Comparison of ENCODE assay signal across 23 cellular contexts in the genomic region with DNA sequence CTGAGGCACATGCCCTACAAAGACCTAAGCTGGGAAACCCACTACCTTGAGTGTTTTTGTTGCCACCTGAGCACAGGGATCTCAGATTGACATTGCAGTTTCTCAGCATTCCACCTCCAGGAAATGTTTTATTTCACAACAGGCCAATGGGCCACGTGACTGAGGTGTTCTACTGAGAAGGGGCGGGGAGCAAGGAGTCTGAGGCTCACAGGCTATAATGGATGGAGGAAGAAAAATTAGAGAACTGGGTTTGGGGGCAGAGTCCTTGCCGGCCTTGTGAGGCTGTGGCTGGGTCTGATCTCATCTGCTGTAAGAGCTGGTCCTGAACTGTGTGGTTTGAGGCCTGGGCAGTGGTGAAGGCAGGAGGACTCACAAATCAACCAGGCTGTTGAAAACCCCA. TPM values are rescaled to one million over a fixed set of nuclear protein-coding genes. Genes with fewer than 3 reads are reported as not detected.
"Had no signal": no experiment of that assay in that cellular context is flagged by ENCODE, and none has a peak within 500 bp of the region (broad histone marks: within the 10 kb centered on the region; RNA-seq: fewer than 3 reads in every experiment).

No MANE protein-coding gene starts in this region.

- ATAC-seq: activated CD8-positive, alpha-beta memory T cell treated with anti-CD3 and anti-CD28 coated beads, Interleukin-2, amount 10 ng/mL, durations not matched to agents 7 days and 5 days; body of pancreas; left lung; stimulated activated naive B cell treated with anti-CD40 and anti-IgM and Interleukin-4, amounts not matched to agents 10 μg/mL and 1 μg/mL and 100 μg/mL, for 72 hours had no signal

- DNase-seq: activated B cell treated with CpG ODN at 0.5 μM for 24 hours; activated CD4-positive, alpha-beta memory T cell treated with anti-CD3 and anti-CD28 coated beads, Interleukin-2, amount 10 ng/mL, durations not matched to agents 7 days and 5 days; activated CD4-positive, alpha-beta T cell treated with anti-CD3 and anti-CD28 coated beads for 4 hours; activated CD8-positive, alpha-beta memory T cell treated with anti-CD3 and anti-CD28 coated beads, Interleukin-2, amount 10 ng/mL, durations not matched to agents 7 days and 5 days; activated naive CD4-positive, alpha-beta T cell; body of pancreas; erythroblast; foreskin melanocyte; glutamatergic neuron; hypothalamus; nephron progenitor cell; nucleus accumbens; retina; stimulated activated naive B cell treated with anti-CD40 and anti-IgM and Interleukin-4, amounts not matched to agents 10 μg/mL and 1 μg/mL and 100 μg/mL, for 72 hours had no signal

- H3K4me1 ChIP-seq: body of pancreas, left lung had no signal

- H3K36me3 ChIP-seq: left lung had no signal

- H3K36me3 Mint-ChIP-seq: activated CD8-positive, alpha-beta memory T cell treated with anti-CD3 and anti-CD28 coated beads, Interleukin-2, amount 10 ng/mL, durations not matched to agents 7 days and 5 days; mesothelial cell of epicardium; stimulated activated naive B cell treated with anti-CD40 and anti-IgM and Interleukin-4, amounts not matched to agents 10 μg/mL and 1 μg/mL and 100 μg/mL, for 72 hours had no signal

- H3K9me3 Mint-ChIP-seq: activated B cell treated with CpG ODN at 0.5 μM for 24 hours; activated CD4-positive, alpha-beta memory T cell treated with anti-CD3 and anti-CD28 coated beads, Interleukin-2, amount 10 ng/mL, durations not matched to agents 7 days and 5 days; central memory CD8-positive, alpha-beta T cell; stimulated activated naive B cell treated with anti-CD40 and anti-IgM and Interleukin-4, amounts not matched to agents 10 μg/mL and 1 μg/mL and 100 μg/mL, for 72 hours had no signal

- H3K4me1 Mint-ChIP-seq: activated CD4-positive, alpha-beta memory T cell treated with anti-CD3 and anti-CD28 coated beads, Interleukin-2, amount 10 ng/mL, durations not matched to agents 7 days and 5 days; activated CD8-positive, alpha-beta memory T cell treated with anti-CD3 and anti-CD28 coated beads, Interleukin-2, amount 10 ng/mL, durations not matched to agents 7 days and 5 days; central memory CD8-positive, alpha-beta T cell; mesothelial cell of epicardium had no signal

- H3K27ac ChIP-seq: body of pancreas, coronary artery, left lung had no signal

- H3K27me3 ChIP-seq: body of pancreas had no signal

- H3K27ac Mint-ChIP-seq: activated B cell treated with CpG ODN at 0.5 μM for 24 hours; activated CD4-positive, alpha-beta memory T cell treated with anti-CD3 and anti-CD28 coated beads, Interleukin-2, amount 10 ng/mL, durations not matched to agents 7 days and 5 days; activated CD8-positive, alpha-beta memory T cell treated with anti-CD3 and anti-CD28 coated beads, Interleukin-2, amount 10 ng/mL, durations not matched to agents 7 days and 5 days; mesothelial cell of epicardium; nephron progenitor cell; stimulated activated naive B cell treated with anti-CD40 and anti-IgM and Interleukin-4, amounts not matched to agents 10 μg/mL and 1 μg/mL and 100 μg/mL, for 72 hours had no signal

- H3K9me3 ChIP-seq: body of pancreas, left lung had no signal

- H3K4me3 Mint-ChIP-seq: activated B cell treated with CpG ODN at 0.5 μM for 24 hours; activated CD4-positive, alpha-beta memory T cell treated with anti-CD3 and anti-CD28 coated beads, Interleukin-2, amount 10 ng/mL, durations not matched to agents 7 days and 5 days; activated CD8-positive, alpha-beta memory T cell treated with anti-CD3 and anti-CD28 coated beads, Interleukin-2, amount 10 ng/mL, durations not matched to agents 7 days and 5 days; central memory CD8-positive, alpha-beta T cell; mesothelial cell of epicardium; nephron progenitor cell; stimulated activated naive B cell treated with anti-CD40 and anti-IgM and Interleukin-4, amounts not matched to agents 10 μg/mL and 1 μg/mL and 100 μg/mL, for 72 hours had no signal

- H3K4me3 ChIP-seq: body of pancreas, coronary artery, left lung had no signal

RNA-seq across cellular contexts. Expression of a gene that starts 46.4 kb away (rescaled TPM):
- total RNA-seq: activated B cell treated with CpG ODN at 0.5 μM for 24 hours; activated CD8-positive, alpha-beta memory T cell treated with anti-CD3 and anti-CD28 coated beads, Interleukin-2, amount 10 ng/mL, durations not matched to agents 7 days and 5 days had no signal

RNA-seq across cellular contexts. Expression of a gene that starts 53.5 kb away (rescaled TPM):
- total RNA-seq: activated B cell treated with CpG ODN at 0.5 μM for 24 hours; activated CD4-positive, alpha-beta memory T cell treated with anti-CD3 and anti-CD28 coated beads, Interleukin-2, amount 10 ng/mL, durations not matched to agents 7 days and 5 days; activated CD8-positive, alpha-beta memory T cell treated with anti-CD3 and anti-CD28 coated beads, Interleukin-2, amount 10 ng/mL, durations not matched to agents 7 days and 5 days; body of pancreas; left lung; lung microvascular endothelial cell; mesothelial cell of epicardium; posterior vena cava; urinary bladder had no signal
- polyA plus RNA-seq: keratinocyte, thymus, urinary bladder had no signal
